20 cellular contexts compared by ENCODE assay signal in the genomic region with DNA sequence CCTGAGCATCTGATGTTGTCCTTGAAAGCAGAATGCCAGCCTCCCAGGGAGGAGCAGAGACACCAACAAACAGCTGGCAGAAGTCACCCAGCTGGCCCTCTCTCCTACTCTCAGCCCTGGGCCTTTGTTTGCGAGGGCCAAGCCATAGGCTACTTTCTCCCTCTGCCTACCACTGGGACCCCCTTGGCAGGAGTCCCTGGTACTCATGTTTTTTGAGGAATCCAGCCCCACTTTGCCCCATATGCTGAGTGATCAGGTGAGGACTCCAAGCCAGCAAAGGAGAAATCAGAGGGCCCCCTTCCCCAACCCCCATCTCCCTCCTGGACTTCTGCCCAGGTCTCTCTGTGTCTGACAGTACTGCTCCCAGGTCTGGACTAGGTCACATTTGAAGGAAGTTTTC.
"Had no signal": no experiment of that assay in that cellular context is flagged by ENCODE, and none has a peak within 500 bp of the region (broad histone marks: within the 10 kb centered on the region; RNA-seq: fewer than 3 reads in every experiment).

No MANE protein-coding gene starts in this region.

- H3K4me3 ChIP-seq: cardiac muscle cell, Peyer's patch, SJCRH30 had no signal

- H3K9me3 ChIP-seq: Peyer's patch, SJCRH30, SK-N-SH had no signal

- H3K27ac ChIP-seq: brain microvascular endothelial cell, cardiac muscle cell, Peyer's patch, RWPE1, SJCRH30 had no signal

- H3K36me3 ChIP-seq: brain microvascular endothelial cell, cardiac muscle cell, Peyer's patch, SJCRH30 had no signal

- DNase-seq: activated CD4-positive, alpha-beta T cell treated with anti-CD3 and anti-CD28 coated beads for 4 hours; activated CD8-positive, alpha-beta memory T cell treated with anti-CD3 and anti-CD28 coated beads, Interleukin-2, amount 50 U/mL, for 4 hours; activated gamma-delta T cell treated with Interleukin-2 at 50 U/mL for 16 hours; activated naive CD8-positive, alpha-beta T cell treated with anti-CD3 and anti-CD28 coated beads for 36 hours; activated T-cell treated with anti-CD3 and anti-CD28 coated beads, Interleukin-2, amount 50 U/mL, for 72 hours; KG1; NCI-H1048; NCI-H1436 treated with DMSO at 0.1 percent for 48 hours; NCI-H187; NCI-H774; Peyer's patch; Right ventricle myocardium superior; SK-N-SH; SW 1271 had no signal

- H3K4me1 ChIP-seq: Peyer's patch, SJCRH30 had no signal

- ATAC-seq: activated CD4-positive, CD25-positive, alpha-beta regulatory T cell treated with anti-CD3 and anti-CD28 coated beads, Interleukin-2, amount 50 U/mL, for 24 hours; activated CD8-positive, alpha-beta T cell treated with anti-CD3 and anti-CD28 coated beads for 36 hours; activated T-cell treated with anti-CD3 and anti-CD28 coated beads, Interleukin-2, amount 50 U/mL, for 72 hours had no signal

- H3K27me3 ChIP-seq: brain microvascular endothelial cell, cardiac muscle cell, Peyer's patch, SJCRH30 had no signal
